In the genomic region with DNA sequence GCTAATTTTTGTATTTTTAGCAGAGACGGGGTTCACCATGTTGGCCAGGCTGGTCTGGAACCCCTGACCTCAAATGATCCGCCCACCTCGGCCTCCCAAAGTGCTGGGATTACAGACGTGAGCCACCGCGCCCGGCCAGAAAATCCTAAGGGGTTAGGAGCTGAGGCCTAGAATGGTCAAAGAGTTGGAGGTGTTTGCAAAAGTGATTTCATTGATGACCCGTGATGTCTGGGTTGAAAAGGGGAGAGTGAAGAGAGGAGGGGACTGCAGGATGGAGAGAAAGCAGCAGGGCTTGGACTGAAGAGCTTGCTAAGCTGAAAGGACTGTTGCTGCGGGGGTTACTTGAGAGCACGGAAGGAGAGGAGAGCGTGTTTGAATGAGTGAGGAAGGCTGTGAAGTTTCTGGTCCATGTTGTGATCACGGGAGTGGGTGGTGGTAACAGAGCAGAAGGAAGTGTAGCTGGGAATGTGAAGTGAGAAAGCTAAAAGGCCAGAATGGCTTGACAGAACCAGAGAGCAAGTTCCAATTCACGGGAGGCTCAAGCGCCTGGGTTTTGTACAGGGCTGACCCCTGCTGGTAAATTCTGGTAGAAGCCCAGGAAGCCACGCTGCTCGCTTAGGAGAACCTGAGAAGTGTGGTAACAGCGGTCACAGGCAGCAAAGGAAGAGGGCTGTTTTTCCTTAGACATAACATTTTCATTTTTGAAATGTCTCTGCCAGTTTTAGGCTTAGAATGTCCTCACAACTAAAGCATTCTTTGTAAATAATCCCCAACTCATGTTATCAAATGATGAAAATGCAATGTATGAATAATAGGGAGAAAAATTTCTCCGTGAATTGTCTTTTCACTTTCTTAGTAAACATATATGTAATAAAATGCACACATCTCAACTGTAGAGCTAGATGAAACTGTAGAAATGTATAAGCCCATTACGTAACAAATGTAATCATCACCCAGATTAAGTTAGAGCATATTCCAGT, we compare ENCODE assay signal across 8 cellular contexts. TPM values are rescaled to one million over a fixed set of nuclear protein-coding genes. Genes with fewer than 3 reads are reported as not detected.
DNase-seq lines count a peak whose midpoint lies in the region; ATAC-seq and TF ChIP-seq lines count a peak whose summit lies in the region.

No MANE protein-coding gene starts in this region.

- H3K36me3 ChIP-seq in colonic mucosa = no peaks in the 10 kb centered on the region

- H3K9me3 ChIP-seq in colonic mucosa = no peaks in the 10 kb centered on the region

- intact Hi-C loops in colonic mucosa (cut with DNase I) = loop anchor here (5.0 kb wide), 1 partner anchor 125 kb away; no protein-coding TSS in a partner anchor

- peak overlapping the region; percentile 73 for H3K27ac ChIP-seq in colonic mucosa

- TF ChIP-seq CTCF in GM12864 (IDR thresholded peaks at IDR 0.05; ENCODE audit: low read depth, low read length, missing control alignments) (peak; percentile 89), colonic mucosa (IDR thresholded peaks at IDR 0.05) (peak; percentile 78)

- ATAC-seq in HG02884 (IDR thresholded peaks at IDR 0.05; ENCODE audit: unreplicated experiment) (peak; percentile 73), left lobe of liver (peak; percentile 100), HG03521 (IDR thresholded peaks at IDR 0.05; ENCODE audit: unreplicated experiment) (no peak)

- no peak overlapping the region for H3K4me3 ChIP-seq in GM12864 (ENCODE audit: low read depth, low read length)
- no peak overlapping the region for H3K4me3 ChIP-seq in colonic mucosa

- H3K27me3 ChIP-seq in colonic mucosa = no peaks in the 10 kb centered on the region

- peak overlapping the region; percentile 26 to 56 for H3K9ac ChIP-seq in colonic mucosa (ENCODE audit: low read depth in 2 of 2, low read length in 2 of 2)

- H3K4me1 ChIP-seq in colonic mucosa = no peaks in the 10 kb centered on the region

- peak; percentile 29 for DNase-seq in GM12864 (ENCODE audit: low read depth)
- DNase-seq in NCI-H446 (lab: John Stamatoyannopoulos, UW) = peak; percentile 36 to 83
- peak; percentile 46 to 66 for DNase-seq in activated CD4-positive, alpha-beta T cell treated with anti-CD3 and anti-CD28 coated beads for 4 hours
- DNase-seq in colonic mucosa = peak; percentile 93
- DNase-seq in left lobe of liver (ENCODE audit: low spot score) = peak; percentile 76
- peak; percentile 60 to 64 for DNase-seq in stimulated activated CD4-positive, alpha-beta T cell treated with anti-CD3 and anti-CD28 coated beads, Interleukin-2, amount 100 ng/mL, for 48 hours

RNA-seq across cellular contexts. Expression of a gene that starts 40.5 kb away (rescaled TPM):
- 100 to 1,000 TPM; 314 to 406 TPM for total RNA-seq in colonic mucosa
- total RNA-seq in left lobe of liver = 63.8 TPM

RNA-seq across cellular contexts. Expression of a gene that starts 57.3 kb away (rescaled TPM):
- total RNA-seq in colonic mucosa (100 to 1,000 TPM; 187 to 212 TPM), left lobe of liver (62.3 TPM)

Comparison
In these comparisons a context has a peak if more than half of its experiments do, and no peak if none do; other contexts are left out.
1. DNase-seq: peak in every context shown above with its lines; median percentile 93 in colonic mucosa; 76 in left lobe of liver; 62 in stimulated activated CD4-positive, alpha-beta T cell treated with anti-CD3 and anti-CD28 coated beads, Interleukin-2, amount 100 ng/mL, for 48 hours; 60 in NCI-H446; 56 in activated CD4-positive, alpha-beta T cell treated with anti-CD3 and anti-CD28 coated beads for 4 hours; 29 in GM12864.